ENCODE assay signal across 18 cellular contexts in the genomic region with DNA sequence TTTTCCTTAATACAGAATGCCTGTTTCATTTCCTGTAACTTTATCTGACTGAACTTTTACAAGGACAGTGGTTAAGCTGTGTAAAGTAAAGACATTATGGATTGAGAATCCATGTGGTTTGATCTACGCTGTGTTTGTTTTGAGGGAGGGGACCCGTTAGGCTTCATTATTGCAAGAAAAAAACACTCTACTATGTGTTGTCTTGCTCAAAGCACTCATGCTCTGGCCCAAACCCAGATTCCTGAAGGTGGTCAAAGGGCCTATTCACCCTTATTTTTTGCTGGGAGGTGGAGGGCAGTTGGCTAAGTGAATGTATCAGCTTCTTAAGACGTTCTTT.
"Had no signal": no experiment of that assay in that cellular context is flagged by ENCODE, and none has a peak within 500 bp of the region (broad histone marks: within the 10 kb centered on the region; RNA-seq: fewer than 3 reads in every experiment).

No MANE protein-coding gene starts in this region.

- ATAC-seq: activated T-helper 17 cell treated with anti-CD3 and anti-CD28 coated beads, Interleukin-2, amount 50 U/mL, for 72 hours; gastroesophageal sphincter; naive thymus-derived CD8-positive, alpha-beta T cell; T-helper 17 cell had no signal

- H3K4me3 Mint-ChIP-seq: activated B cell treated with CpG ODN at 0.5 μM for 24 hours; activated T-helper 17 cell treated with anti-CD3 and anti-CD28 coated beads, Interleukin-2, amount 50 U/mL, for 72 hours; endodermal cell; naive thymus-derived CD8-positive, alpha-beta T cell; T-helper 17 cell had no signal

- H3K4me1 Mint-ChIP-seq: activated T-helper 17 cell treated with anti-CD3 and anti-CD28 coated beads, Interleukin-2, amount 50 U/mL, for 72 hours had no signal

- H3K27me3 Mint-ChIP-seq: activated B cell treated with CpG ODN at 0.5 μM for 24 hours; activated T-helper 17 cell treated with anti-CD3 and anti-CD28 coated beads, Interleukin-2, amount 50 U/mL, for 72 hours; naive thymus-derived CD8-positive, alpha-beta T cell; T-helper 17 cell had no signal

- H3K4me3 ChIP-seq: gastroesophageal sphincter, left ventricle myocardium inferior, skin epidermis, tibial artery, uterus had no signal

- H3K36me3 ChIP-seq: uterus had no signal

- H3K27ac Mint-ChIP-seq: activated B cell treated with CpG ODN at 0.5 μM for 24 hours; activated T-helper 17 cell treated with anti-CD3 and anti-CD28 coated beads, Interleukin-2, amount 50 U/mL, for 72 hours; endodermal cell; T-helper 17 cell had no signal

- H3K27me3 ChIP-seq: gastroesophageal sphincter, tibial artery, uterus had no signal

- H3K27ac ChIP-seq: skin epidermis, tibial artery, uterus had no signal

- H3K9me3 Mint-ChIP-seq: activated B cell treated with CpG ODN at 0.5 μM for 24 hours; activated T-helper 17 cell treated with anti-CD3 and anti-CD28 coated beads, Interleukin-2, amount 50 U/mL, for 72 hours; endodermal cell; naive thymus-derived CD8-positive, alpha-beta T cell had no signal

- DNase-seq: activated B cell treated with CpG ODN at 0.5 μM for 24 hours; activated CD4-positive, alpha-beta T cell treated with anti-CD3 and anti-CD28 coated beads for 48 hours; activated CD8-positive, alpha-beta memory T cell treated with anti-CD3 and anti-CD28 coated beads, Interleukin-2, amount 50 U/mL, for 48 hours; activated naive CD4-positive, alpha-beta T cell treated with Interleukin-2 at 50 U/mL for 16 hours; endodermal cell; erythroblast; left ventricle myocardium inferior; naive thymus-derived CD8-positive, alpha-beta T cell; posterior cingulate gyrus; stimulated activated CD4-positive, alpha-beta T cell treated with anti-CD3 and anti-CD28 coated beads, Interleukin-15, amount 100 ng/mL, for 24 hours; stimulated activated CD4-positive, alpha-beta T cell treated with anti-CD3 and anti-CD28 coated beads, Interleukin-4, amount 100 ng/mL, for 24 hours; stimulated activated naive CD4-positive, alpha-beta T cell; T-helper 17 cell; tibial artery; uterus had no signal

- H3K9me3 ChIP-seq: gastroesophageal sphincter, left ventricle myocardium inferior, tibial artery, uterus had no signal
